ENCODE assay signal across 10 cellular contexts in the genomic region with DNA sequence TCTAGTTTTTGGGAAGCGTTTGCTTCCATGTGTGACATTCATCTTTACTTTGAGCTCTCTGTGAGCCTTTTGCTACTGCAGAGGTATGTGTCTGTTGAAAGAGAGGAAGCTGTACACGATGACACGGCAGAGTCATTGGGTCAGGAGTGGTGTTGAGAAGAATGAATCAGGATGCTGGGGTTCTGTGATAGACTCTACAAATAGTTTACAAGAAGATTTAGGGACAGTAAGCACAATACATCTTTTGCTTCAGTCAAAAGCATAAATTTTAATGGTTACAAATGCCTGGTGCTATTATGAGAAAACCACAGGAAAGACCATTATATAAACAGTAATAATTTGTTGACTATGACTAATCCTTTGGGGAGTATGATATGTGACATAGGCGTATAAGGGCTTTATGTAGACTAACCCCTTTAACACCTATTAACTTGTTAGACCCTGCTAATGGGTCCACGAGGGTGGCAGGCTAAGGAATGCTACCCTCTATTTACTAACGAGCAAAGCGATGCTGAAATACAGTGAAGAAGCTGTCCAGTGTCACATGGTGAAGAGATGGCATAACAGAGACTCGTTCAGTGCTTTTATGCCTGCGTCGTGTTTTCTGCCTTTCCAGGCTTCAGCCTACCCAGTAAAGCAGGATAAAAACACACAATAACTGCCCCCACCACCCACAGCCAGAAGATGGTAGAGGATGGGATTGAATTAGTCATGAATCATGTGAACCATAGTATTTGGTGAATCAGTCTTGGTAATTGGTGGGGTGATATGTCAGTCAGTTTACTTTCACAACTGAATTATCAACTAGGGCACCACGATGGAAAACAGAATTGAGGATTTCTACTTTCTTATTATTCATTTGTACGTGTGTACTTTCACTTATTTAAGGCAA.
A peak's percentile ranks its signal among the peaks of the same experiment; 100 is the strongest.
DNase-seq lines count a peak whose midpoint lies in the region; ATAC-seq and TF ChIP-seq lines count a peak whose summit lies in the region.
"Had no signal": no experiment of that assay in that cellular context is flagged by ENCODE, and none has a peak within 500 bp of the region (broad histone marks: within the 10 kb centered on the region; RNA-seq: fewer than 3 reads in every experiment).

No MANE protein-coding gene starts in this region.

- intact Hi-C loops in heart right ventricle (cut with DNase I), result loop anchor here in 3 of 10 donors (5.0 to 10.0 kb wide), 3 partner anchors 115 to 528 kb away; partner anchors contain the start of gene BCL6 (in 1 of the 3)
- intact Hi-C loops in cardiac septum (cut with DNase I), result no loop called here
- intact Hi-C loops in uterus (cut with DNase I; ENCODE audit: low total_unique reads), result no loop called here

- WGBS in heart right ventricle, 2 donors, result 80 to 82% methylated on average over 12 of the region's 12 CpGs
- 89% methylated on average over 12 of the region's 12 CpGs for WGBS in suprapubic skin

- TF ChIP-seq EP300 in suprapubic skin (IDR thresholded peaks at IDR 0.05), result no peak

- DNase-seq in heart right ventricle (no peak), cardiac septum (ENCODE audit: low spot score) (no peak), brain microvascular endothelial cell (peak; percentile 84), medulla oblongata (ENCODE audit: extremely low spot score) (peak; percentile 58), uterus (peak in 1 of 2 donors; percentile 47), suprapubic skin (ENCODE audit: low spot score in 2 of 2) (no peak), NCI-H524 (lab: John Stamatoyannopoulos, UW) (no peak)
- DNase-seq: activated naive CD8-positive, alpha-beta T cell treated with anti-CD3 and anti-CD28 coated beads, Interleukin-2, amount 10 ng/mL, durations not matched to agents 7 days and 5 days; SHP77 had no signal

- TF ChIP-seq POLR2A in uterus (IDR thresholded peaks at IDR 0.05) (no peak), suprapubic skin (IDR thresholded peaks at IDR 0.05) (no peak)

- peaks cover 0 to 7% (median 0%) of the 10 kb centered on the region in 9 donors for H3K36me3 ChIP-seq in heart right ventricle
- H3K36me3 ChIP-seq in brain microvascular endothelial cell (replicated peaks), result no peaks in the 10 kb centered on the region
- H3K36me3 ChIP-seq in uterus, result no peaks in the 10 kb centered on the region
- no peaks in the 10 kb centered on the region for H3K36me3 ChIP-seq in suprapubic skin

- H3K4me3 ChIP-seq in heart right ventricle (no peak overlapping the region), brain microvascular endothelial cell (ENCODE audit: low read depth, low read length) (no peak overlapping the region), uterus (no peak overlapping the region), suprapubic skin (no peak overlapping the region)

- H3K27me3 ChIP-seq in heart right ventricle (no peaks in the 10 kb centered on the region), brain microvascular endothelial cell (replicated peaks) (no peaks in the 10 kb centered on the region), uterus (no peaks in the 10 kb centered on the region), suprapubic skin (no peaks in the 10 kb centered on the region)

- H3K9me3 ChIP-seq in heart right ventricle (no peaks in the 10 kb centered on the region), uterus (no peaks in the 10 kb centered on the region), suprapubic skin (no peaks in the 10 kb centered on the region)

- H3K27ac ChIP-seq in heart right ventricle, result peak overlapping the region in 9 of 10 donors; percentile 2 to 93 (median 77)
- peak overlapping the region; percentile 93 for H3K27ac ChIP-seq in brain microvascular endothelial cell
- H3K27ac ChIP-seq in uterus, result peak overlapping the region; percentile 96 to 97
- no peak overlapping the region for H3K27ac ChIP-seq in suprapubic skin

- H3K4me1 ChIP-seq in heart right ventricle, result peaks cover 8 to 77% (median 58%) of the 10 kb centered on the region in 9 donors
- peaks cover 13 to 24% of the 10 kb centered on the region in 2 donors for H3K4me1 ChIP-seq in uterus
- peaks cover 32% of the 10 kb centered on the region for H3K4me1 ChIP-seq in suprapubic skin

- ATAC-seq in heart right ventricle (peak in 1 of 8 donors; percentile 8), HG03135 (IDR thresholded peaks at IDR 0.05; ENCODE audit: unreplicated experiment) (no peak)

- TF ChIP-seq CTCF in heart right ventricle (IDR thresholded peaks at IDR 0.05), result no peak
- TF ChIP-seq CTCF in brain microvascular endothelial cell (IDR thresholded peaks at IDR 0.05; ENCODE audit: low read depth, low read length, missing control alignments), result no peak
- no peak for TF ChIP-seq CTCF in uterus (IDR thresholded peaks at IDR 0.05)
- no peak for TF ChIP-seq CTCF in suprapubic skin (IDR thresholded peaks at IDR 0.05)

- in situ Hi-C loops in brain microvascular endothelial cell (cut with HindIII; ENCODE audit: low pct_ligation_motif_present, low sequenced_read_pairs), result no loop called here

Comparison
In these comparisons a context has a peak if more than half of its experiments do, and no peak if none do; other contexts are left out.
1. DNase-seq: peak in brain microvascular endothelial cell (single experiment) and medulla oblongata (single experiment); none in heart right ventricle (0 of 2), cardiac septum (single experiment), suprapubic skin (0 of 2) and NCI-H524 (0 of 2).